In the genomic region with DNA sequence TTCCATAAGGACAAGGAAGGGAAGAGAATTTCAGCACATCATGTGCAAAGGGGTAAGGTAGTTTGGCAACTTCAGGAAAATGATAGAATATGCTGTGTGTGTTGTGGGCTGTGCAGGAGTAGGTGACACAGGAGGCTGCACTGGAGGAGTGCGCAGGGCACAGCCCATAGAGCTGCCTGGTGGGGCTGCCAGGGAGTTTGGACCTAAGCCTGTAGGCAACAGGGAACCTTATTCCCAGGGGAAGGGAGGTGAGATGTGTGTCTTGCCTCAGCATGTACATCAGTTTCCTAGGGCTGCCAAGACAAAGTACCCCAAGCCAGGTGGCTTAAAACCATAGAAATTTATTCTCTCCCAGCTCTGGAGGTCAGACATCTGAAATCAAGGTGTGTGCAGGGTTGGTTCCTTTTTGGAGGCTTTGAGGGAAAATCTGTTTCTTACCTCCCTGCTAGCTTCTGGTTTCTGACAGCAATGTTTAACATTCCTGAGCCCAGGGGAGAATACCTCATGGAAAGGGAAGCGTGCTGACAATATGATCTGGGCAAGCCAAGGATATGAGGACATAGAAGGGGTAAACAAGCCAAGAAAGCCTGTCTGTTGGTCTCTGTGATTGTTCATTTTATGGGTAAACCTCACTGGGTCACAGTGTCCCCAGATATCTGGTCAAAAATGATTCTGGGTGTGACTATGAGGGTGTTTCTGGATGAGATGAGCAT, we compare ENCODE assay signal across 22 cellular contexts.
"Had no signal": no experiment of that assay in that cellular context is flagged by ENCODE, and none has a peak within 500 bp of the region (broad histone marks: within the 10 kb centered on the region; RNA-seq: fewer than 3 reads in every experiment).

No MANE protein-coding gene starts in this region.

- H3K4me3 ChIP-seq: colonic mucosa, lung, tibial nerve had no signal

- ATAC-seq: activated CD8-positive, alpha-beta memory T cell treated with anti-CD3 and anti-CD28 coated beads, Interleukin-2, amount 10 ng/mL, durations not matched to agents 7 days and 5 days; activated T-helper 17 cell treated with anti-CD3 and anti-CD28 coated beads, Interleukin-2, amount 50 U/mL, for 72 hours; left lobe of liver had no signal

- H3K27me3 ChIP-seq: brain microvascular endothelial cell, colonic mucosa, tibial nerve had no signal

- H3K4me1 ChIP-seq: colonic mucosa, foreskin keratinocyte, tibial nerve had no signal

- H3K27ac ChIP-seq: brain microvascular endothelial cell, colonic mucosa, epithelial cell of prostate, foreskin keratinocyte, tibial nerve had no signal

- H3K36me3 ChIP-seq: brain microvascular endothelial cell, colonic mucosa, tibial nerve had no signal

- H3K9me3 ChIP-seq: colonic mucosa, tibial nerve had no signal

- DNase-seq: activated B cell treated with CpG ODN at 0.5 μM for 24 hours; activated CD4-positive, alpha-beta memory T cell treated with anti-CD3 and anti-CD28 coated beads, Interleukin-2, amount 10 ng/mL, durations not matched to agents 7 days and 5 days; activated CD4-positive, alpha-beta T cell treated with anti-CD3 and anti-CD28 coated beads for 48 hours; activated CD8-positive, alpha-beta memory T cell treated with anti-CD3 and anti-CD28 coated beads, Interleukin-2, amount 10 ng/mL, durations not matched to agents 7 days and 5 days; activated naive CD4-positive, alpha-beta T cell; activated naive CD8-positive, alpha-beta T cell treated with anti-CD3 and anti-CD28 coated beads for 36 hours; brain microvascular endothelial cell; central memory CD4-positive, alpha-beta T cell; endodermal cell; glutamatergic neuron; hypothalamus; nephron progenitor cell; occipital lobe; stimulated activated naive CD4-positive, alpha-beta T cell; T-helper 9 cell had no signal
